8 cellular contexts compared by ENCODE assay signal in genomic region chr6:41920921-41921711, GRCh38. TPM values are rescaled to one million over a fixed set of nuclear protein-coding genes. Genes with fewer than 3 reads are reported as not detected.
DNase-seq lines count a peak whose midpoint lies in the region; ATAC-seq and TF ChIP-seq lines count a peak whose summit lies in the region.

TSS of gene BYSL (plus strand) at chr6:41921499. CDS start at chr6:41921563, 64 bp downstream.
TSS of gene MED20 (minus strand) at chr6:41921139. CDS start at chr6:41921018, 121 bp downstream.

- DNase-seq in HFF-Myc (ENCODE audit: extremely low read depth, low read depth): peak; percentile 90
- peak; percentile 97 for DNase-seq in MV-4-11 (lab: John Stamatoyannopoulos, UW)
- peak; percentile 92 for DNase-seq in SK-MEL-5 (ENCODE audit: low read depth, low spot score)
- DNase-seq in activated naive CD4-positive, alpha-beta T cell treated with anti-CD3 and anti-CD28 coated beads for 36 hours: peak; percentile 97
- peak; percentile 85 for DNase-seq in non-pigmented ciliary epithelial cell (ENCODE audit: low read depth)
- DNase-seq in suprapubic skin (ENCODE audit: low spot score in 2 of 2): peak; percentile 94

- peak within 1 kb of the TSS; percentile 73 for H3K4me3 ChIP-seq in GM08714 (ENCODE audit: low read length)
- H3K4me3 ChIP-seq in HFF-Myc (replicated peaks; ENCODE audit: low read depth, low read length): peak within 1 kb of the TSS; percentile 64
- H3K4me3 ChIP-seq in gastroesophageal sphincter: peak within 1 kb of the TSS; percentile 83 to 84
- H3K4me3 ChIP-seq in suprapubic skin: peak within 1 kb of the TSS; percentile 79

- H3K9me3 Mint-ChIP-seq in activated naive CD4-positive, alpha-beta T cell treated with anti-CD3 and anti-CD28 coated beads for 36 hours: no peaks in the 10 kb centered on the region

- H3K27ac Mint-ChIP-seq in activated naive CD4-positive, alpha-beta T cell treated with anti-CD3 and anti-CD28 coated beads for 36 hours: peak within 1 kb of the TSS; percentile 97

- peaks cover 0 to 21% of the 10 kb centered on the region in 2 donors for H3K36me3 ChIP-seq in gastroesophageal sphincter
- H3K36me3 ChIP-seq in suprapubic skin: peaks cover 15% of the 10 kb centered on the region

- no peaks in the 10 kb centered on the region for H3K27me3 ChIP-seq in gastroesophageal sphincter
- no peaks in the 10 kb centered on the region for H3K27me3 ChIP-seq in suprapubic skin

- peaks cover 39% of the 10 kb centered on the region for H3K36me3 Mint-ChIP-seq in activated naive CD4-positive, alpha-beta T cell treated with anti-CD3 and anti-CD28 coated beads for 36 hours (ENCODE audit: low read depth)

- peaks cover 5 to 71% (median 18%) of the 10 kb centered on the region in 3 donors for H3K4me1 ChIP-seq in gastroesophageal sphincter
- peaks cover 51% of the 10 kb centered on the region for H3K4me1 ChIP-seq in suprapubic skin

- peak; percentile 90 for TF ChIP-seq CTCF in HFF-Myc (IDR thresholded peaks at IDR 0.05; ENCODE audit: low read depth, low read length, missing control alignments)
- TF ChIP-seq CTCF in gastroesophageal sphincter (IDR thresholded peaks at IDR 0.05): peak; percentile 94 to 98 (median 96)
- peak; percentile 94 to 98 for TF ChIP-seq CTCF in suprapubic skin (IDR thresholded peaks at IDR 0.05)

- H3K27me3 Mint-ChIP-seq in activated naive CD4-positive, alpha-beta T cell treated with anti-CD3 and anti-CD28 coated beads for 36 hours (ENCODE audit: low read depth): no peaks in the 10 kb centered on the region

- 0% methylated on average over 2 to 14 of the region's 55 CpGs for WGBS in gastroesophageal sphincter (ENCODE audit: low coverage in 1 of 2), 2 donors
- WGBS in suprapubic skin: 0% methylated on average over 37 of the region's 55 CpGs

- TF ChIP-seq POLR2A in gastroesophageal sphincter (IDR thresholded peaks at IDR 0.05) (peak; percentile 64 to 69), suprapubic skin (IDR thresholded peaks at IDR 0.05) (peak in 1 of 2 donors; percentile 40)

- ATAC-seq in gastroesophageal sphincter: peak; percentile 99

- no peak for TF ChIP-seq EP300 in gastroesophageal sphincter (IDR thresholded peaks at IDR 0.05)
- TF ChIP-seq EP300 in suprapubic skin (IDR thresholded peaks at IDR 0.05): no peak

- intact Hi-C loops in activated naive CD4-positive, alpha-beta T cell treated with anti-CD3 and anti-CD28 coated beads for 36 hours (cut with micrococcal nuclease): loop anchor here (1.0 to 2.0 kb wide), 11 partner anchors 15 to 296 kb away; partner anchors contain the start of genes MRPS10, TAF8, TOMM6 and USP49

- in situ Hi-C loops in SK-MEL-5 (cut with HindIII; ENCODE audit: low pct_unique_long_range_greater_than_20kb, low sequenced_read_pairs): no loop called here

- CTCF ChIA-PET in activated naive CD4-positive, alpha-beta T cell treated with anti-CD3 and anti-CD28 coated beads for 36 hours (lab: Charles Lee): interaction anchor here (0.6 to 6.6 kb wide), 29 partner anchors 9 to 160 kb away, joined by 3 to 114 read pairs (median 4); partner anchors contain the start of genes CCND3, TAF8 and TOMM6

- H3K9me3 ChIP-seq in gastroesophageal sphincter (no peaks in the 10 kb centered on the region), suprapubic skin (no peaks in the 10 kb centered on the region)

- H3K27ac ChIP-seq in gastroesophageal sphincter (peak within 1 kb of the TSS; percentile 96 to 98 (median 97)), suprapubic skin (peak within 1 kb of the TSS; percentile 93)

- H3K4me1 Mint-ChIP-seq in activated naive CD4-positive, alpha-beta T cell treated with anti-CD3 and anti-CD28 coated beads for 36 hours (ENCODE audit: low read depth): peaks cover 54% of the 10 kb centered on the region

- H3K4me3 Mint-ChIP-seq in activated naive CD4-positive, alpha-beta T cell treated with anti-CD3 and anti-CD28 coated beads for 36 hours: peak within 1 kb of the TSS; percentile 91

RNA-seq across cellular contexts. Expression of gene BYSL, which starts in this region (rescaled TPM):
- total RNA-seq in SK-MEL-5 (2014; rRNA removed; shearing (Covaris generic)): 23.0 and 24.3 TPM in 2 replicates
- polyA plus RNA-seq in SK-MEL-5 (2015; cell fraction: cytosol; rRNA removed): 30.2 and 34.9 TPM in 2 replicates
- polyA plus RNA-seq in SK-MEL-5 (2015; cell fraction: nucleus; rRNA removed): 22.5 and 24.4 TPM in 2 replicates
- total RNA-seq in activated naive CD4-positive, alpha-beta T cell treated with anti-CD3 and anti-CD28 coated beads for 36 hours: 10 to 100 TPM; 49.8 TPM
- total RNA-seq in gastroesophageal sphincter (10 to 100 TPM in 1 of 4 donors, 1 to 10 TPM in 3; 7.2 to 10.3 (median 8.3) TPM), suprapubic skin (10 to 100 TPM in 3 of 4 donors, 1 to 10 TPM in 1; 6.8 to 15.7 (median 10.4) TPM)

RNA-seq across cellular contexts. Expression of gene MED20, which starts in this region (rescaled TPM):
- 19.5 and 21.1 TPM in 2 replicates for total RNA-seq in SK-MEL-5 (2014; rRNA removed; shearing (Covaris generic))
- polyA plus RNA-seq in SK-MEL-5 (2015; cell fraction: cytosol; rRNA removed): 14.8 and 19.1 TPM in 2 replicates
- 9.1 and 18.1 TPM in 2 replicates for polyA plus RNA-seq in SK-MEL-5 (2015; cell fraction: nucleus; rRNA removed)
- 10 to 100 TPM; 24.0 to 27.4 TPM for total RNA-seq in activated naive CD4-positive, alpha-beta T cell treated with anti-CD3 and anti-CD28 coated beads for 36 hours
- total RNA-seq in gastroesophageal sphincter (10 to 100 TPM; 15.7 to 18.7 (median 17.0) TPM), suprapubic skin (10 to 100 TPM; 15.2 to 18.7 (median 17.3) TPM)

Comparison
In these comparisons a context has a peak if more than half of its experiments do, and no peak if none do; other contexts are left out.
1. Peak in every context shown above with its lines: DNase-seq, ATAC-seq, H3K4me3 ChIP-seq and H3K27ac ChIP-seq.